ENCODE assay signal across 13 cellular contexts in genomic region chr6:119075200-119075981, GRCh38.
"Had no signal": no experiment of that assay in that cellular context is flagged by ENCODE, and none has a peak within 500 bp of the region (broad histone marks: within the 10 kb centered on the region; RNA-seq: fewer than 3 reads in every experiment).

No MANE protein-coding gene starts in this region.

- H3K27ac ChIP-seq: adrenal gland, gastrocnemius medialis, parathyroid adenoma, testis, vagina had no signal

- H3K9me3 ChIP-seq: adrenal gland, gastrocnemius medialis, testis, vagina had no signal

- DNase-seq: activated CD4-positive, CD25-positive, alpha-beta regulatory T cell treated with anti-CD3 and anti-CD28 coated beads, Interleukin-2, amount 50 U/mL, for 72 hours; adrenal gland; caudate nucleus; cortex of kidney; effector CD8-positive, alpha-beta T cell; gastrocnemius medialis; hippocampal formation; SHP77 treated with DMSO at 0.1 percent for 48 hours; T-helper 9 cell; testis had no signal

- H3K4me1 ChIP-seq: testis, vagina had no signal

- ATAC-seq: gastrocnemius medialis had no signal

- H3K27me3 ChIP-seq: adrenal gland, testis, vagina had no signal

- H3K36me3 ChIP-seq: adrenal gland, gastrocnemius medialis, vagina had no signal

- H3K4me3 ChIP-seq: adrenal gland, gastrocnemius medialis, testis, vagina had no signal

- H3K9me3 Mint-ChIP-seq: stimulated activated naive CD8-positive, alpha-beta T cell treated with anti-CD3 and anti-CD28 coated beads, Interleukin-15, amount 100 ng/mL, for 72 hours had no signal
